ENCODE assay signal across 26 cellular contexts in the genomic region with DNA sequence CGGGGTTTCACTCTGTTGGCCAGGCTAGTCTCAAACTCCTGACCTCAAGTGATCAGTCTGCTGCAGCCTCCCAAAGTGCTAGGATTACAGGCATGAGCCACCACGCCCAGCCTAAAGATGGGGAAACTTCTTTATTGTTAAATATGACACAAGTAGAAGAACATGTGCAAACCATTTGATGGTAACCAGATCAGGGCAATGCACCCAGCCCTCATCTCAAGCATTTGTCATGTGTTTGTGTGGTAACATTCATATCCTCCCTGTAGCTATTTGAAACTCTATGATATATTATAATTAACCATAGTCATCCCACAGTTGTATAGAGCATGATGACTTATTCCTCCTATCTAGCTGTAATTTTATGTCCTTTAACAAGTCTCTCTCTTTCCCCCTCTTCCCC.
DNase-seq lines count a peak whose midpoint lies in the region; ATAC-seq and TF ChIP-seq lines count a peak whose summit lies in the region.
"Had no signal": no experiment of that assay in that cellular context is flagged by ENCODE, and none has a peak within 500 bp of the region (broad histone marks: within the 10 kb centered on the region; RNA-seq: fewer than 3 reads in every experiment).

No MANE protein-coding gene starts in this region.

- POLR2A ChIA-PET in MCF 10A (lab: Yijun Ruan, JAX) = interaction anchor here (2.5 to 9.4 kb wide), 3 partner anchors 9 to 137 kb away, joined by 7 to 208 read pairs (median 145); a partner anchor contains a TSS

- H3K9me3 ChIP-seq in mammary epithelial cell (replicated peaks; ENCODE audit: insufficient read depth, low read length) = peaks cover 4% of the 10 kb centered on the region
- H3K9me3 ChIP-seq in RWPE2 (ENCODE audit: severe bottlenecking) = no peaks in the 10 kb centered on the region
- H3K9me3 ChIP-seq in uterus = no peaks in the 10 kb centered on the region
- H3K9me3 ChIP-seq: body of pancreas, prostate gland, thoracic aorta had no signal

- H3K4me1 ChIP-seq in mammary epithelial cell (ENCODE audit: insufficient read depth, low read length) (peaks cover 23% of the 10 kb centered on the region), RWPE2 (ENCODE audit: insufficient read depth, poor library complexity, severe bottlenecking) (peaks cover 25% of the 10 kb centered on the region), uterus (no peaks in the 10 kb centered on the region)
- H3K4me1 ChIP-seq: heart left ventricle, prostate gland, sigmoid colon had no signal

- in situ Hi-C loops in mammary epithelial cell (cut with MboI; ENCODE audit: low sequenced_read_pairs in 2 of 2) = no loop called here

- H3K79me2 ChIP-seq in mammary epithelial cell (ENCODE audit: insufficient read depth, low read length) = no peaks in the 10 kb centered on the region

- dilution Hi-C loops in mammary epithelial cell (cut with HindIII; ENCODE audit: low sequenced_read_pairs) = no loop called here

- peaks cover 13% of the 10 kb centered on the region for H3K36me3 Mint-ChIP-seq in MCF 10A (ENCODE audit: insufficient read depth, unreplicated experiment)

- BruUV-seq in mammary epithelial cell (replicated peaks; lab: Mats Ljungman, UMichigan) = no TSS peak
- no TSS peak for BruUV-seq in MCF 10A (replicated peaks; lab: Mats Ljungman, UMichigan)

- H3K27ac ChIP-seq in mammary epithelial cell (ENCODE audit: insufficient read depth, low read depth, low read length) = no peak overlapping the region
- H3K27ac ChIP-seq in RWPE2 (ENCODE audit: poor library complexity, severe bottlenecking) = peak overlapping the region; percentile 11
- no peak overlapping the region for H3K27ac ChIP-seq in uterus
- H3K27ac ChIP-seq: body of pancreas, dorsolateral prefrontal cortex, heart left ventricle, prostate gland, sigmoid colon, thoracic aorta had no signal

- no peak overlapping the region for H3K4me2 ChIP-seq in mammary epithelial cell (ENCODE audit: insufficient read depth, low read depth, low read length)

- CTCF ChIA-PET in mammary epithelial cell (lab: Charles Lee; ENCODE audit: low non-redundant PET) = no interaction called here
- CTCF ChIA-PET in MCF 10A (lab: Yijun Ruan, JAX) = interaction anchor here (0.6 to 1.1 kb wide), 4 partner anchors 11 to 159 kb away, joined by 3 to 5 read pairs (median 3); no protein-coding TSS in a partner anchor

- no peak overlapping the region for H3K9ac ChIP-seq in mammary epithelial cell (ENCODE audit: insufficient read depth, low read length)

- no peak overlapping the region for H3K27ac Mint-ChIP-seq in MCF 10A (ENCODE audit: low read depth, unreplicated experiment)
- H3K27ac Mint-ChIP-seq: activated CD4-positive, alpha-beta T cell treated with anti-CD3 and anti-CD28 coated beads, Interleukin-2, amount 10 ng/mL, durations not matched to agents 24 days and 14 days; activated T-cell treated with anti-CD3 and anti-CD28 coated beads, Interleukin-2, amount 50 U/mL, for 24 hours; T-helper 17 cell had no signal

- peaks cover 18% of the 10 kb centered on the region for H3K4me1 Mint-ChIP-seq in MCF 10A (ENCODE audit: insufficient read depth, unreplicated experiment)
- H3K4me1 Mint-ChIP-seq: activated CD4-positive, alpha-beta T cell treated with anti-CD3 and anti-CD28 coated beads, Interleukin-2, amount 10 ng/mL, durations not matched to agents 24 days and 14 days had no signal

- H3K36me3 ChIP-seq in mammary epithelial cell (ENCODE audit: insufficient read depth, low read length) (no peaks in the 10 kb centered on the region), RWPE2 (ENCODE audit: low read depth) (no peaks in the 10 kb centered on the region), uterus (no peaks in the 10 kb centered on the region)
- H3K36me3 ChIP-seq: heart left ventricle, MG63, prostate gland, sigmoid colon, thoracic aorta had no signal

- no peak for TF ChIP-seq POLR2A in uterus (IDR thresholded peaks at IDR 0.05)

- DNase-seq in mammary epithelial cell (peak; percentile 48), MCF 10A (ENCODE audit: unreplicated experiment) (no peak), RWPE2 (ENCODE audit: low spot score) (no peak), fibroblast of the aortic adventitia (ENCODE audit: low read depth) (peak; percentile 75), C1 segment of cervical spinal cord (lab: John Stamatoyannopoulos, UW) (no peak), uterus (no peak), NCI-H1105 (lab: John Stamatoyannopoulos, UW) (no peak)
- DNase-seq: 8988T; activated CD4-positive, alpha-beta T cell treated with anti-CD3 and anti-CD28 coated beads, Interleukin-2, amount 10 ng/mL, durations not matched to agents 24 days and 14 days; activated T-cell treated with anti-CD3 and anti-CD28 coated beads, Interleukin-2, amount 50 U/mL, for 24 hours; body of pancreas; dorsolateral prefrontal cortex; HCEC 1CT; heart left ventricle; MG63; NCI-H1417 treated with DMSO at 0.1 percent for 48 hours; NCI-H2081; NCI-H226; sigmoid colon; stimulated activated CD4-positive, alpha-beta T cell treated with anti-CD3 and anti-CD28 coated beads, Interleukin-15, amount 100 ng/mL, for 24 hours; stimulated activated naive CD4-positive, alpha-beta T cell treated with Interleukin-2 at 50 U/mL for 16 hours; T-helper 17 cell had no signal

- H3K4me3 ChIP-seq in mammary epithelial cell (replicated peaks in 1 of 3; ENCODE audit: insufficient read depth in 1 of 3, low read depth in 2 of 3, low read length in 3 of 3) (no peak overlapping the region), RWPE2 (ENCODE audit: severe bottlenecking) (no peak overlapping the region), fibroblast of the aortic adventitia (ENCODE audit: low read depth, low read length) (no peak overlapping the region), uterus (no peak overlapping the region)
- H3K4me3 ChIP-seq: body of pancreas, dorsolateral prefrontal cortex, heart left ventricle, K562, MG63, prostate gland, sigmoid colon, thoracic aorta had no signal

- no peaks in the 10 kb centered on the region for H4K20me1 ChIP-seq in mammary epithelial cell (ENCODE audit: insufficient read depth, low read length)

- no peaks in the 10 kb centered on the region for H3K27me3 Mint-ChIP-seq in MCF 10A (ENCODE audit: insufficient read depth, unreplicated experiment)

- WGBS in mammary epithelial cell (ENCODE audit: low coverage, missing lambda C conversion rate) = 92% methylated on average over 2 of the region's 2 CpGs

- no peak overlapping the region for H3K4me3 Mint-ChIP-seq in MCF 10A (ENCODE audit: unreplicated experiment)
- H3K4me3 Mint-ChIP-seq: activated CD4-positive, alpha-beta T cell treated with anti-CD3 and anti-CD28 coated beads, Interleukin-2, amount 10 ng/mL, durations not matched to agents 24 days and 14 days; activated T-cell treated with anti-CD3 and anti-CD28 coated beads, Interleukin-2, amount 50 U/mL, for 24 hours; T-helper 17 cell had no signal

- H2AFZ ChIP-seq in mammary epithelial cell (ENCODE audit: low read depth, low read length) = no peak overlapping the region

- H3K9me3 Mint-ChIP-seq in MCF 10A (ENCODE audit: unreplicated experiment) = no peaks in the 10 kb centered on the region
- H3K9me3 Mint-ChIP-seq: activated CD4-positive, alpha-beta T cell treated with anti-CD3 and anti-CD28 coated beads, Interleukin-2, amount 10 ng/mL, durations not matched to agents 24 days and 14 days; activated T-cell treated with anti-CD3 and anti-CD28 coated beads, Interleukin-2, amount 50 U/mL, for 24 hours had no signal

- ATAC-seq in RWPE2 (ENCODE audit: low read depth) = peak; percentile 31
- no peak for ATAC-seq in GM21786 (IDR thresholded peaks at IDR 0.05; ENCODE audit: unreplicated experiment)
- ATAC-seq: body of pancreas, heart left ventricle, K562, T-helper 17 cell had no signal

- intact Hi-C loops in mammary epithelial cell (cut with micrococcal nuclease) = no loop called here
- intact Hi-C loops in MCF 10A (cut with micrococcal nuclease) = no loop called here
- intact Hi-C loops in uterus (cut with DNase I; ENCODE audit: low total_unique reads) = no loop called here

- H3K27me3 ChIP-seq in mammary epithelial cell (ENCODE audit: insufficient read depth, low read length) (no peaks in the 10 kb centered on the region), RWPE2 (ENCODE audit: insufficient read depth, poor library complexity, severe bottlenecking) (no peaks in the 10 kb centered on the region), uterus (no peaks in the 10 kb centered on the region)
- H3K27me3 ChIP-seq: body of pancreas, MG63 had no signal

- TF ChIP-seq CTCF in mammary epithelial cell (conservative IDR thresholded peaks at IDR 0.05 in 1 of 2, IDR thresholded peaks at IDR 0.05 in 1 of 2; ENCODE audit: extremely low read depth in 1 of 2, insufficient read depth in 1 of 2, low read depth in 1 of 2, low read length in 2 of 2) (no peak), MCF 10A (IDR thresholded peaks at IDR 0.05; ENCODE audit: unreplicated experiment) (no peak), RWPE2 (IDR thresholded peaks at IDR 0.05; ENCODE audit: poor library complexity, severe bottlenecking) (no peak), fibroblast of the aortic adventitia (IDR thresholded peaks at IDR 0.05; ENCODE audit: insufficient read depth, low read length) (no peak), uterus (IDR thresholded peaks at IDR 0.05) (no peak)

Comparison
In these comparisons a context has a peak if more than half of its experiments do, and no peak if none do; other contexts are left out.
1. DNase-seq: peak in mammary epithelial cell (single experiment) and fibroblast of the aortic adventitia (single experiment); none in MCF 10A (single experiment), RWPE2 (single experiment), C1 segment of cervical spinal cord (0 of 14), uterus (0 of 2) and NCI-H1105 (single experiment).